ENCODE assay signal across 12 cellular contexts in the genomic region with DNA sequence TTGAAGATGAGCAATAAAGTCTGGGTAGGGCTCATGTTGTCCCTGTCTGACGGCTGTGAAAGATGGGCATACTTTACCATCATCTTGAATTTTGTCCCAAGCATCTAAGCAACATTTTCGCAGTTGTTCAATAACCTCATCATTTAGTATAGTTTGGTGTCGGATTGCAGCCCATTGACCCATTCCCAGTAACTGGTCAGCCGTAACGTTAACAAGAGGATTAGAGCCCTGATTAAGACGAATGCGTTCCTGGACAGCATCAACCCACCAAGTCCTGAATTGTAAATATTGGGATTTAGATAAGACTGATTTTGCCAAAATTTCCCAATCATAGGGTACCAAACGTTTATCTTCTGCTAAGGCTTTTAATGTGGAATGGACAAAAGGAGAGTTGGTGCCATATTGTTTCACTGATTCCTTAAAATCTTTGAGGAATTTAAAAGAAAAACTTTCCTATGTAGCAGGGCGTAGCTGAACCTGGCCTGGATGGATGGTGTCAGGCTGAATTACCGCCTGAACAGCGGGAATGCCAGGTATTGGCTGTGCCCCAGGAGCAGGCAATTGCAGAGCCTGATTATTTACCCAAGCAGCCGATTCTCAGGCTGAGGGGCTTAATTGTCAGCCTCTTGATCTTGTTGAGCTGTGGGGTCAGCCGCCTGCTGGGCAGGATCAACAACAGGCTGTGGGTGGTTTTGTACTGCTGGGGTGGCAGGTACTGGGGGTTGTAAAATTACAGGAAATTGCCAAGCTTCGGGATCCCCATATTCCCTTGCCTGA. TPM values are rescaled to one million over a fixed set of nuclear protein-coding genes. Genes with fewer than 3 reads are reported as not detected.
"Had no signal": no experiment of that assay in that cellular context is flagged by ENCODE, and none has a peak within 500 bp of the region (broad histone marks: within the 10 kb centered on the region; RNA-seq: fewer than 3 reads in every experiment).

No MANE protein-coding gene starts in this region.

RNA-seq across cellular contexts. Expression of gene GLS2, which starts 10.4 kb away (rescaled TPM):
- total RNA-seq: mesenteric fat pad had no signal

RNA-seq across cellular contexts. Expression of gene MIP, which starts 43.9 kb away (rescaled TPM):
- total RNA-seq: activated naive CD4-positive, alpha-beta T cell treated with anti-CD3 and anti-CD28 coated beads for 36 hours; activated T-helper 2 cell treated with anti-CD3 and anti-CD28 coated beads, Interferon-gamma antibody, Interleukin-2, Interleukin-4, amounts not matched to agents 10 μg/mL and 5 μg/mL and 100 μg/mL, durations not matched to agents 14 hours and 24 hours and 36 hours; aorta; cerebellum; epithelial cell of proximal tubule; gastrocnemius medialis; mesenteric fat pad; osteoblast; prostate gland; smooth muscle cell; transverse colon; vagina had no signal
